Comparison of ENCODE assay signal across 12 cellular contexts in the genomic region with DNA sequence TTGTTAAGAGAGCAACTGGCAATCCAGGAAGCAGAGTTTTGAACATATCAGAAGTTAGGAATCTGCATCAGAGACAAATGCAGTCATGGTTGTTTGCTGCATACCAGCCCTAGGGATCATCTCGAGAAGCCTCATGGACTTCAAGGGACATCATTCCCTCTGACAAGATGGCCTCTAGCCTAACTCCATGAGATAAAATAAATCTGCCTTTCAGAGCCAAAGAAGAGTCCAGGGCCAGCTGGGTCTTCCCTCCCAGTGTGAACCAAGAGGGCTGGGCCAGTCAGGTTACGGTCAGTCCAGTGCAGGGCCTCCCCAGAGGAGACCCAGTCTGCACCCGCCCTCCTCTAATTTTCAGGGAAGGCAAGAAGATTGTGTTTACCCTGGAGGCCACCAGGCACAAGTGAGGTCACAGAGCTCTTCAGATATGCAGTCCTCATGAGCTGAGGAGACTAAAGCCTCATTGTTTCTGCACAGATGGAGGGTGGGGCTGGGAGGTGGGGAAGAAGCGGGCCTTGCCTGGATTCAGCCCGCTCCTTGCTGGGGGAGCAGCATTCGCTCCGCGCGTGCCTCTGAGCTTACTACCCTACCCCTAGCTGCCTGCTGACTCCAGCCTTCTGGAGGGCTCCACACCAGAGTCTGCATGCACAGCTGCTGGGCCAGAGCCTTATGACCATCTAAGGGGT. TPM values are rescaled to one million over a fixed set of nuclear protein-coding genes. Genes with fewer than 3 reads are reported as not detected.
DNase-seq lines count a peak whose midpoint lies in the region; ATAC-seq and TF ChIP-seq lines count a peak whose summit lies in the region.
"Had no signal": no experiment of that assay in that cellular context is flagged by ENCODE, and none has a peak within 500 bp of the region (broad histone marks: within the 10 kb centered on the region; RNA-seq: fewer than 3 reads in every experiment).

No MANE protein-coding gene starts in this region.

- DNase-seq in HCT116 (ENCODE audit: low read depth, low spot score) (no peak), WERI-Rb-1 (peak; percentile 62), hepatocyte (ENCODE audit: low spot score) (peak; percentile 63), sciatic nerve (ENCODE audit: low spot score) (peak; percentile 74), uterus (no peak), NCI-H187 (lab: John Stamatoyannopoulos, UW) (no peak), NCI-H2107 (lab: John Stamatoyannopoulos, UW) (no peak)
- DNase-seq in activated T-helper 2 cell treated with anti-CD3 and anti-CD28 coated beads, Interferon-gamma antibody, Interleukin-2, Interleukin-4, amounts not matched to agents 10 μg/mL and 5 μg/mL and 100 μg/mL, durations not matched to agents 14 hours and 24 hours and 36 hours (ENCODE audit: low spot score) = no peak
- DNase-seq: activated naive CD4-positive, alpha-beta T cell treated with anti-CD3 and anti-CD28 coated beads for 36 hours; GOT3; stimulated activated CD4-positive, alpha-beta T cell treated with anti-CD3 and anti-CD28 coated beads, Interleukin-12 subunit alpha, Interleukin-12 subunit beta, amount 100 ng/mL, for 4 hours; T-cell had no signal

- RAD21 ChIA-PET in HCT116 (lab: Charles Lee; ENCODE audit: low non-redundant PET in 1 of 2, low total read pairs in 2 of 2, uncharacterized antibody in 2 of 2, unreplicated experiment in 2 of 2) = no interaction called here

- CTCF ChIA-PET in HCT116 (lab: Charles Lee) = no interaction called here

- no peaks in the 10 kb centered on the region for H3K27me3 Mint-ChIP-seq in activated T-helper 2 cell treated with anti-CD3 and anti-CD28 coated beads, Interferon-gamma antibody, Interleukin-2, Interleukin-4, amounts not matched to agents 10 μg/mL and 5 μg/mL and 100 μg/mL, durations not matched to agents 14 hours and 24 hours and 36 hours (ENCODE audit: low read depth)
- H3K27me3 Mint-ChIP-seq: T-cell had no signal

- intact Hi-C loops in HCT116 (cut with micrococcal nuclease) (no loop called here), sciatic nerve (cut with DNase I) (no loop called here), uterus (cut with DNase I; ENCODE audit: low total_unique reads) (no loop called here)
- intact Hi-C loops in activated T-helper 2 cell treated with anti-CD3 and anti-CD28 coated beads, Interferon-gamma antibody, Interleukin-2, Interleukin-4, amounts not matched to agents 10 μg/mL and 5 μg/mL and 100 μg/mL, durations not matched to agents 14 hours and 24 hours and 36 hours (cut with micrococcal nuclease) = no loop called here

- H3K4me2 ChIP-seq in HCT116 (ENCODE audit: low read length) = no peak overlapping the region
- H3K4me2 ChIP-seq in hepatocyte = no peak overlapping the region

- no peak overlapping the region for H3K27ac Mint-ChIP-seq in activated T-helper 2 cell treated with anti-CD3 and anti-CD28 coated beads, Interferon-gamma antibody, Interleukin-2, Interleukin-4, amounts not matched to agents 10 μg/mL and 5 μg/mL and 100 μg/mL, durations not matched to agents 14 hours and 24 hours and 36 hours
- H3K27ac Mint-ChIP-seq: activated naive CD4-positive, alpha-beta T cell treated with anti-CD3 and anti-CD28 coated beads for 36 hours; T-cell had no signal

- no peak for TF ChIP-seq CTCF in HCT116 (IDR thresholded peaks at IDR 0.05 in 2 of 3, conservative IDR thresholded peaks at IDR 0.05 in 1 of 3; ENCODE audit: borderline replicate concordance in 1 of 3, insufficient read depth in 1 of 3, low read depth in 2 of 3, low read length in 2 of 3)
- TF ChIP-seq CTCF in WERI-Rb-1 (IDR thresholded peaks at IDR 0.05; ENCODE audit: low read depth, low read length) = no peak
- TF ChIP-seq CTCF in hepatocyte (IDR thresholded peaks at IDR 0.05; ENCODE audit: poor library complexity) = no peak
- TF ChIP-seq CTCF in uterus (IDR thresholded peaks at IDR 0.05) = no peak

- 0 out of 2 replicates have a peak, but pooled peaks cover 4% of the 10 kb centered on the region for H3K79me2 ChIP-seq in HCT116 (ENCODE audit: insufficient read depth, low read length)
- H3K79me2 ChIP-seq in hepatocyte = no peaks in the 10 kb centered on the region

- H3K9me3 ChIP-seq in HCT116 (ENCODE audit: control insufficient read depth in 1 of 2, insufficient read depth in 1 of 2, low read depth in 1 of 2, low read length in 2 of 2) (no peaks in the 10 kb centered on the region), WERI-Rb-1 (ENCODE audit: severe bottlenecking) (no peaks in the 10 kb centered on the region), hepatocyte (ENCODE audit: low read depth) (no peaks in the 10 kb centered on the region), uterus (no peaks in the 10 kb centered on the region)

- no peaks in the 10 kb centered on the region for H4K20me1 ChIP-seq in HCT116 (ENCODE audit: insufficient read depth)
- H4K20me1 ChIP-seq in hepatocyte (ENCODE audit: insufficient read depth, poor library complexity, severe bottlenecking) = no peaks in the 10 kb centered on the region

- no peak overlapping the region for H3K27ac ChIP-seq in HCT116 (ENCODE audit: low read depth, low read length)
- H3K27ac ChIP-seq in WERI-Rb-1 = peak overlapping the region; percentile 69
- H3K27ac ChIP-seq in hepatocyte = peak overlapping the region; percentile 92
- H3K27ac ChIP-seq in uterus = no peak overlapping the region

- peaks cover 1 to 13% of the 10 kb centered on the region in 2 experiments; a peak in 2 of 4 replicates for H3K4me1 ChIP-seq in HCT116 (ENCODE audit: control insufficient read depth in 1 of 2, insufficient read depth in 2 of 2, low read length in 2 of 2)
- H3K4me1 ChIP-seq in hepatocyte (ENCODE audit: insufficient read depth) = peaks cover 19% of the 10 kb centered on the region
- no peaks in the 10 kb centered on the region for H3K4me1 ChIP-seq in uterus

- H3K9me2 ChIP-seq in HCT116 (ENCODE audit: insufficient read depth) (no peaks in the 10 kb centered on the region), hepatocyte (replicated peaks; ENCODE audit: insufficient read depth) (no peaks in the 10 kb centered on the region)

- peak; percentile 52 for ATAC-seq in HCT116
- ATAC-seq in sciatic nerve = peak; percentile 97
- ATAC-seq: T-cell had no signal

- no peak overlapping the region for H3K9ac ChIP-seq in HCT116 (ENCODE audit: low read length)

- TF ChIP-seq POLR2A in HCT116 (IDR thresholded peaks at IDR 0.05; ENCODE audit: borderline replicate concordance, extremely low read depth, insufficient read depth, insufficient read length) = no peak
- no peak for TF ChIP-seq POLR2A in uterus (IDR thresholded peaks at IDR 0.05)

- H2AFZ ChIP-seq in HCT116 (ENCODE audit: low read depth, low read length, poor library complexity, severe bottlenecking) = no peak overlapping the region
- no peak overlapping the region for H2AFZ ChIP-seq in hepatocyte

- H3K36me3 ChIP-seq in HCT116 (ENCODE audit: control insufficient read depth in 1 of 2, insufficient read depth in 2 of 2, low read length in 2 of 2) = peaks cover 10 to 46% of the 10 kb centered on the region in 2 experiments
- H3K36me3 ChIP-seq in WERI-Rb-1 = no peaks in the 10 kb centered on the region; the same call in 1 of the 2 replicates
- no peaks in the 10 kb centered on the region for H3K36me3 ChIP-seq in hepatocyte (replicated peaks; ENCODE audit: insufficient read depth, low read depth)
- H3K36me3 ChIP-seq in uterus = no peaks in the 10 kb centered on the region

- no peaks in the 10 kb centered on the region for H3K9me3 Mint-ChIP-seq in activated T-helper 2 cell treated with anti-CD3 and anti-CD28 coated beads, Interferon-gamma antibody, Interleukin-2, Interleukin-4, amounts not matched to agents 10 μg/mL and 5 μg/mL and 100 μg/mL, durations not matched to agents 14 hours and 24 hours and 36 hours
- H3K9me3 Mint-ChIP-seq: activated naive CD4-positive, alpha-beta T cell treated with anti-CD3 and anti-CD28 coated beads for 36 hours; T-cell had no signal

- H3K4me3 Mint-ChIP-seq in activated T-helper 2 cell treated with anti-CD3 and anti-CD28 coated beads, Interferon-gamma antibody, Interleukin-2, Interleukin-4, amounts not matched to agents 10 μg/mL and 5 μg/mL and 100 μg/mL, durations not matched to agents 14 hours and 24 hours and 36 hours (ENCODE audit: low read depth) = no peak overlapping the region
- H3K4me3 Mint-ChIP-seq: activated naive CD4-positive, alpha-beta T cell treated with anti-CD3 and anti-CD28 coated beads for 36 hours; T-cell had no signal

- peaks cover 73% of the 10 kb centered on the region for H3K36me3 Mint-ChIP-seq in activated T-helper 2 cell treated with anti-CD3 and anti-CD28 coated beads, Interferon-gamma antibody, Interleukin-2, Interleukin-4, amounts not matched to agents 10 μg/mL and 5 μg/mL and 100 μg/mL, durations not matched to agents 14 hours and 24 hours and 36 hours (ENCODE audit: low read depth)

- no peaks in the 10 kb centered on the region for H3K4me1 Mint-ChIP-seq in activated T-helper 2 cell treated with anti-CD3 and anti-CD28 coated beads, Interferon-gamma antibody, Interleukin-2, Interleukin-4, amounts not matched to agents 10 μg/mL and 5 μg/mL and 100 μg/mL, durations not matched to agents 14 hours and 24 hours and 36 hours (ENCODE audit: low read depth)
- H3K4me1 Mint-ChIP-seq: T-cell had no signal

- H3K27me3 ChIP-seq in HCT116 (ENCODE audit: insufficient read depth, low read length) (no peaks in the 10 kb centered on the region), WERI-Rb-1 (ENCODE audit: insufficient read depth, low read depth, severe bottlenecking) (no peaks in the 10 kb centered on the region), hepatocyte (no peaks in the 10 kb centered on the region), uterus (no peaks in the 10 kb centered on the region)

- POLR2A ChIA-PET in HCT116 (lab: Charles Lee) = no interaction called here

- BruUV-seq in HCT116 (replicated peaks; lab: Mats Ljungman, UMichigan) = no TSS peak

- H3K4me3 ChIP-seq in HCT116 (replicated peaks in 1 of 2; ENCODE audit: low read depth in 1 of 2, low read length in 2 of 2) (no peak overlapping the region), WERI-Rb-1 (ENCODE audit: low read depth, low read length) (no peak overlapping the region), hepatocyte (no peak overlapping the region), uterus (no peak overlapping the region)

- 49% methylated on average over 9 of the region's 9 CpGs for WGBS in hepatocyte (ENCODE audit: low lambda C conversion rate, missing lambda C conversion rate)

- TF ChIP-seq RAD21 in HCT116 (IDR thresholded peaks at IDR 0.05; ENCODE audit: low read depth) = no peak

TF ChIP-seq in HCT116, 20 proteins besides CTCF, POLR2A, EP300 and RAD21 (continues in another document):
- TF ChIP-seq ZNF274 (IDR thresholded peaks at IDR 0.05; ENCODE audit: low read depth, low read length) (no peak), EZH2 (IDR thresholded peaks at IDR 0.05) (no peak)

RNA-seq across cellular contexts. Expression of gene CAPN2, which starts 52.8 kb away (rescaled TPM):
- 173 TPM for total RNA-seq in HCT116 (2021; ENCODE audit: unreplicated experiment)
- polyA plus RNA-seq in HCT116 (2012) = 180 and 187 TPM in 2 replicates
- 123 and 147 TPM in 2 replicates for total RNA-seq in hepatocyte
- 161 and 162 TPM in 2 replicates for polyA plus RNA-seq in hepatocyte
- total RNA-seq in sciatic nerve = 186 TPM
- total RNA-seq in uterus = 100 to 1,000 TPM in 3 of 4 donors, 10 to 100 TPM in 1; 96.5 to 170 (median 117) TPM
- 91.3 and 93.5 TPM in 2 replicates for total RNA-seq in activated T-helper 2 cell treated with anti-CD3 and anti-CD28 coated beads, Interferon-gamma antibody, Interleukin-2, Interleukin-4, amounts not matched to agents 10 μg/mL and 5 μg/mL and 100 μg/mL, durations not matched to agents 14 hours and 24 hours and 36 hours

Comparison
In these comparisons a context has a peak if more than half of its experiments do, and no peak if none do; other contexts are left out.
1. DNase-seq: peak in WERI-Rb-1 (single experiment), hepatocyte (single experiment) and sciatic nerve (single experiment); none in HCT116 (single experiment), uterus (0 of 2), NCI-H187 (0 of 2), NCI-H2107 (single experiment) and activated T-helper 2 cell treated with anti-CD3 and anti-CD28 coated beads, Interferon-gamma antibody, Interleukin-2, Interleukin-4, amounts not matched to agents 10 μg/mL and 5 μg/mL and 100 μg/mL, durations not matched to agents 14 hours and 24 hours and 36 hours (single experiment).
2. H3K27ac ChIP-seq: peak in WERI-Rb-1 (single experiment) and hepatocyte (single experiment); none in HCT116 (single experiment) and uterus (0 of 2).